In genomic region chr18:26562568-26562967, GRCh38 we compare ENCODE assay signal across 9 cellular contexts.
"Had no signal": no experiment of that assay in that cellular context is flagged by ENCODE, and none has a peak within 500 bp of the region (broad histone marks: within the 10 kb centered on the region; RNA-seq: fewer than 3 reads in every experiment).

No MANE protein-coding gene starts in this region.

- ATAC-seq: GM23338, HCT116 had no signal

- H3K4me3 Mint-ChIP-seq: GM23338, H9, HFFc6 had no signal

- H3K9me3 Mint-ChIP-seq: GM23338 had no signal

- H3K27ac Mint-ChIP-seq: GM23338, H9, HFFc6 had no signal

- H3K4me3 ChIP-seq: GM23248, GM23338, HAP-1 had no signal

- H3K27ac ChIP-seq: GM23248 had no signal

- H3K36me3 ChIP-seq: HAP-1 had no signal

- H3K9me3 ChIP-seq: HAP-1 had no signal

- DNase-seq: GM23248, GOT3, H7, H9, HCEC 1CT, HFFc6 had no signal
